11 cellular contexts compared by ENCODE assay signal in the genomic region with DNA sequence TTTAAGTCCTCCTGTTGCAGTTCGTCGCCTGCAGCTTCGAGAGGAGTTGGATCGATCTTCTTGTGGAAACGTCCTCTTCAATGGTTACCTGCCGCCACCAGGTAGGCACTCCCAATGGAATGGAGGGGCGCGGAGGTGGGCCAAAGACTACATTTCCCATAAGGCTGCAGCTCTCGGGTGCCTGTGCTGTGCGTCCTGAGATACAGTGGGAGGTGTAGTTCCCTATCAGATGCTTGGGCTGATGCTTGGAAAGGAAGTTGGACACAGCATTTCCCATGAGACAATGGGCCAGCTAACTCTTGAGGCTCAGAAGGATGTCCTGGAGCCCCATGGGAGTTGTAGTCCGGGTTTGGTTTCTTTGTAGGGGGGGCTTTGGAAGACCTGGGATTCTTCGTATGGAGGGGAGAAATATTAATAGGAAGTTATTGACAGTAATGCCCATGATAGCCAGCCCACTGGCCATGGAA. TPM values are rescaled to one million over a fixed set of nuclear protein-coding genes. Genes with fewer than 3 reads are reported as not detected.
DNase-seq lines count a peak whose midpoint lies in the region; TF ChIP-seq lines count a peak whose summit lies in the region.
"Had no signal": no experiment of that assay in that cellular context is flagged by ENCODE, and none has a peak within 500 bp of the region (broad histone marks: within the 10 kb centered on the region; RNA-seq: fewer than 3 reads in every experiment).

No MANE protein-coding gene starts in this region.

- no peak overlapping the region for H3K4me3 ChIP-seq in MG63
- H3K4me3 ChIP-seq: psoas muscle had no signal

- H3K36me3 ChIP-seq in MG63: peaks cover 18% of the 10 kb centered on the region

- peak; percentile 50 for DNase-seq in A172 (ENCODE audit: low spot score)
- peak; percentile 57 for DNase-seq in ELR (ENCODE audit: low read depth)
- peak; percentile 82 for DNase-seq in RKO (ENCODE audit: low spot score)
- peak; percentile 73 to 74 for DNase-seq in erythroblast (lab: John Stamatoyannopoulos, UW)
- no peak for DNase-seq in H4 (ENCODE audit: low spot score)
- no peak for DNase-seq in GM19240 (ENCODE audit: insufficient read length, low spot score)
- no peak for DNase-seq in MG63
- no peak for DNase-seq in GM13977 (ENCODE audit: low spot score)
- DNase-seq: NCI-H2081, psoas muscle had no signal

- no peaks in the 10 kb centered on the region for H3K9me3 ChIP-seq in MG63
- H3K9me3 ChIP-seq: psoas muscle, vagina had no signal

- in situ Hi-C loops in GM13977 (cut with MboI; ENCODE audit: low pct_unique_long_range_greater_than_20kb, low sequenced_read_pairs, unreplicated experiment): no loop called here

- no peak for TF ChIP-seq POLR2A in erythroblast (IDR thresholded peaks at IDR 0.05; ENCODE audit: low read length)

- no peak for TF ChIP-seq CTCF in GM13977 (IDR thresholded peaks at IDR 0.05; ENCODE audit: extremely low read depth, insufficient read depth, missing control alignments)

- H3K27me3 ChIP-seq in MG63: no peaks in the 10 kb centered on the region
- H3K27me3 ChIP-seq: vagina had no signal

RNA-seq across cellular contexts. Expression of gene SHKBP1, which starts 1.8 kb away (rescaled TPM):
- total RNA-seq in A172 (2014; rRNA removed; shearing (Covaris generic)): 43.8 and 70.2 TPM in 2 replicates
- 26.6 and 30.9 TPM in 2 replicates for total RNA-seq in H4 (2014; rRNA removed; shearing (Covaris generic))
- 61.7 and 105 TPM in 2 replicates for total RNA-seq in MG63 (2014; rRNA removed; shearing (Covaris generic); ENCODE audit: low replicate concordance)

RNA-seq across cellular contexts. Expression of gene LTBP4, which starts 22.7 kb away (rescaled TPM):
- total RNA-seq in A172 (2014; rRNA removed; shearing (Covaris generic)): 10.8 and 13.9 TPM in 2 replicates
- total RNA-seq in H4 (2014; rRNA removed; shearing (Covaris generic)): 4.7 and 5.6 TPM in 2 replicates
- 12.9 and 26.5 TPM in 2 replicates for total RNA-seq in MG63 (2014; rRNA removed; shearing (Covaris generic); ENCODE audit: low replicate concordance)

Comparison
In these comparisons a context has a peak if more than half of its experiments do, and no peak if none do; other contexts are left out.
1. DNase-seq: peak in A172 (single experiment), ELR (single experiment), RKO (single experiment) and erythroblast (2 of 2); none in H4 (single experiment), GM19240 (single experiment), MG63 (single experiment) and GM13977 (single experiment).